14 cellular contexts compared by ENCODE assay signal in genomic region chr20:50969416-50969815, GRCh38. TPM values are rescaled to one million over a fixed set of nuclear protein-coding genes. Genes with fewer than 3 reads are reported as not detected.
"Had no signal": no experiment of that assay in that cellular context is flagged by ENCODE, and none has a peak within 500 bp of the region (broad histone marks: within the 10 kb centered on the region; RNA-seq: fewer than 3 reads in every experiment).

No MANE protein-coding gene starts in this region.

- ATAC-seq: effector memory CD8-positive, alpha-beta T cell; foreskin keratinocyte; left colon; left ventricle myocardium superior; naive thymus-derived CD4-positive, alpha-beta T cell; stimulated activated memory B cell treated with anti-CD40 and anti-IgM and Interleukin-4, amounts not matched to agents 10 μg/mL and 1 μg/mL and 100 μg/mL, for 72 hours had no signal

- FAIRE-seq: small intestine had no signal

- DNase-seq: effector memory CD8-positive, alpha-beta T cell; foreskin keratinocyte; left colon; left ventricle myocardium superior; mesendoderm; naive thymus-derived CD4-positive, alpha-beta T cell; nephron progenitor cell; posterior cingulate gyrus; sigmoid colon; small intestine; stimulated activated CD4-positive, alpha-beta T cell treated with anti-CD3 and anti-CD28 coated beads, Interleukin-12 subunit alpha, Interleukin-12 subunit beta, amount 100 ng/mL, for 4 hours; stimulated activated CD4-positive, alpha-beta T cell treated with anti-CD3 and anti-CD28 coated beads, Interleukin-2, amount 100 ng/mL, for 48 hours; stimulated activated CD8-positive, alpha-beta memory T cell treated with anti-CD3 and anti-CD28 coated beads, Interleukin-4, amount 100 ng/mL, for 48 hours had no signal

RNA-seq across cellular contexts. Expression of gene KCNG1, which starts 53.5 kb away (rescaled TPM):
- polyA plus RNA-seq: naive thymus-derived CD4-positive, alpha-beta T cell had no signal
